ENCODE assay signal across 28 cellular contexts in genomic region chr5:175868996-175869638, GRCh38. TPM values are rescaled to one million over a fixed set of nuclear protein-coding genes. Genes with fewer than 3 reads are reported as not detected.
"Had no signal": no experiment of that assay in that cellular context is flagged by ENCODE, and none has a peak within 500 bp of the region (broad histone marks: within the 10 kb centered on the region; RNA-seq: fewer than 3 reads in every experiment).

No MANE protein-coding gene starts in this region.

- H3K9me3 ChIP-seq: adrenal gland, colonic mucosa had no signal

- ATAC-seq: activated T-cell treated with anti-CD3 and anti-CD28 coated beads, Interleukin-2, amount 50 U/mL, for 72 hours; Panc1; Right ventricle myocardium inferior had no signal

- H3K27ac Mint-ChIP-seq: activated CD4-positive, alpha-beta memory T cell treated with anti-CD3 and anti-CD28 coated beads, Interleukin-2, amount 10 ng/mL, durations not matched to agents 7 days and 5 days; activated CD4-positive, alpha-beta T cell treated with anti-CD3 and anti-CD28 coated beads, Interleukin-2, amount 10 ng/mL, durations not matched to agents 7 days and 5 days; activated naive CD8-positive, alpha-beta T cell treated with anti-CD3 and anti-CD28 coated beads, Interleukin-2, amount 10 ng/mL, durations not matched to agents 7 days and 5 days; activated T-cell treated with anti-CD3 and anti-CD28 coated beads, Interleukin-2, amount 50 U/mL, for 72 hours; activated T-helper 2 cell treated with anti-CD3 and anti-CD28 coated beads, Interferon-gamma antibody, Interleukin-2, Interleukin-4, amounts not matched to agents 10 μg/mL and 5 μg/mL and 100 μg/mL, durations not matched to agents 14 hours and 24 hours and 36 hours had no signal

- H3K27ac ChIP-seq: adrenal gland, colonic mucosa, SK-N-MC had no signal

- H3K4me3 ChIP-seq: adrenal gland, colonic mucosa, SK-N-MC had no signal

- H3K4me3 Mint-ChIP-seq: activated CD4-positive, alpha-beta memory T cell treated with anti-CD3 and anti-CD28 coated beads, Interleukin-2, amount 10 ng/mL, durations not matched to agents 7 days and 5 days; activated CD4-positive, alpha-beta T cell treated with anti-CD3 and anti-CD28 coated beads, Interleukin-2, amount 10 ng/mL, durations not matched to agents 7 days and 5 days; activated naive CD8-positive, alpha-beta T cell treated with anti-CD3 and anti-CD28 coated beads, Interleukin-2, amount 10 ng/mL, durations not matched to agents 7 days and 5 days; activated T-cell treated with anti-CD3 and anti-CD28 coated beads, Interleukin-2, amount 50 U/mL, for 72 hours had no signal

- H3K36me3 Mint-ChIP-seq: activated naive CD8-positive, alpha-beta T cell treated with anti-CD3 and anti-CD28 coated beads, Interleukin-2, amount 10 ng/mL, durations not matched to agents 7 days and 5 days had no signal

- DNase-seq: activated CD4-positive, alpha-beta memory T cell treated with anti-CD3 and anti-CD28 coated beads, Interleukin-2, amount 10 ng/mL, durations not matched to agents 7 days and 5 days; activated CD4-positive, alpha-beta T cell treated with anti-CD3 and anti-CD28 coated beads, Interleukin-2, amount 10 ng/mL, durations not matched to agents 7 days and 5 days; activated CD4-positive, CD25-positive, alpha-beta regulatory T cell; activated CD8-positive, alpha-beta memory T cell treated with anti-CD3 and anti-CD28 coated beads, Interleukin-2, amount 50 U/mL, for 4 hours; activated naive CD4-positive, alpha-beta T cell treated with anti-CD3 and anti-CD28 coated beads, Interleukin-2, amount 50 U/mL, for 16 hours; activated naive CD8-positive, alpha-beta T cell treated with anti-CD3 and anti-CD28 coated beads, Interleukin-2, amount 10 ng/mL, durations not matched to agents 7 days and 5 days; activated T-cell treated with anti-CD3 and anti-CD28 coated beads, Interleukin-2, amount 50 U/mL, for 72 hours; adrenal gland; anterior cingulate cortex; cerebellar nuclear complex; colonic mucosa; Kasumi-1; NCI-H1048; NCI-H2029; NCI-H2107; NCI-H2171 treated with DMSO at 0.1 percent for 48 hours; NCI-H226; NCI-H82; RPMI8226; SW 1271 had no signal

- H3K4me1 ChIP-seq: colonic mucosa had no signal

- H3K9me3 Mint-ChIP-seq: activated CD4-positive, alpha-beta memory T cell treated with anti-CD3 and anti-CD28 coated beads, Interleukin-2, amount 10 ng/mL, durations not matched to agents 7 days and 5 days; activated CD4-positive, alpha-beta T cell treated with anti-CD3 and anti-CD28 coated beads, Interleukin-2, amount 10 ng/mL, durations not matched to agents 7 days and 5 days; activated naive CD8-positive, alpha-beta T cell treated with anti-CD3 and anti-CD28 coated beads, Interleukin-2, amount 10 ng/mL, durations not matched to agents 7 days and 5 days; activated T-helper 2 cell treated with anti-CD3 and anti-CD28 coated beads, Interferon-gamma antibody, Interleukin-2, Interleukin-4, amounts not matched to agents 10 μg/mL and 5 μg/mL and 100 μg/mL, durations not matched to agents 14 hours and 24 hours and 36 hours had no signal

- H3K36me3 ChIP-seq: adrenal gland, colonic mucosa had no signal

RNA-seq across cellular contexts. Expression of gene CPLX2, which starts 2.3 kb away (rescaled TPM):
- total RNA-seq: activated CD4-positive, alpha-beta memory T cell treated with anti-CD3 and anti-CD28 coated beads, Interleukin-2, amount 10 ng/mL, durations not matched to agents 7 days and 5 days; activated CD4-positive, alpha-beta T cell treated with anti-CD3 and anti-CD28 coated beads, Interleukin-2, amount 10 ng/mL, durations not matched to agents 7 days and 5 days; activated CD8-positive, alpha-beta memory T cell treated with anti-CD3 and anti-CD28 coated beads for 36 hours; activated naive CD8-positive, alpha-beta T cell treated with anti-CD3 and anti-CD28 coated beads, Interleukin-2, amount 10 ng/mL, durations not matched to agents 7 days and 5 days; activated T-cell treated with anti-CD3 and anti-CD28 coated beads, Interleukin-2, amount 50 U/mL, for 72 hours; activated T-helper 2 cell treated with anti-CD3 and anti-CD28 coated beads, Interferon-gamma antibody, Interleukin-2, Interleukin-4, amounts not matched to agents 10 μg/mL and 5 μg/mL and 100 μg/mL, durations not matched to agents 14 hours and 24 hours and 36 hours; cardiac septum; OCI-LY7; Right ventricle myocardium inferior; T-helper 1 cell treated with Interleukin-12 subunit alpha and Interleukin-12 subunit beta and Interleukin-4 antibody, amounts not matched to agents 30 ng/mL and 1 ng/mL, for 36 hours had no signal
